In genomic region chr6:45930419-45931059, GRCh38 we compare ENCODE assay signal across 8 cellular contexts.
DNase-seq lines count a peak whose midpoint lies in the region; ATAC-seq and TF ChIP-seq lines count a peak whose summit lies in the region.

No MANE protein-coding gene starts in this region.

- H3K4me3 ChIP-seq in AG04449 (ENCODE audit: low read depth, low read length) = no peak overlapping the region

- no peak for ATAC-seq in GM18858 (IDR thresholded peaks at IDR 0.05; ENCODE audit: unreplicated experiment)

- DNase-seq in AG04449 (ENCODE audit: low read depth, low spot score) (no peak), GM19240 (ENCODE audit: insufficient read length, low spot score) (peak; percentile 23), NCI-H460 (ENCODE audit: extremely low read depth, low read depth) (peak; percentile 45), ecto neural progenitor cell (ENCODE audit: low spot score) (peak; percentile 78), medulla oblongata (ENCODE audit: extremely low spot score) (peak; percentile 71)
- peak; percentile 38 to 49 for DNase-seq in activated CD4-positive, alpha-beta T cell treated with anti-CD3 and anti-CD28 coated beads, Interleukin-2, amount 50 U/mL, for 4 hours
- DNase-seq in stimulated activated CD8-positive, alpha-beta memory T cell treated with anti-CD3 and anti-CD28 coated beads, Interleukin-12 subunit alpha, Interleukin-12 subunit beta, amount 100 ng/mL, for 24 hours (ENCODE audit: extremely low read depth) = peak; percentile 10

- peak; percentile 94 for TF ChIP-seq CTCF in AG04449 (IDR thresholded peaks at IDR 0.05; ENCODE audit: insufficient read depth, low read length, missing control alignments)

- POLR2A ChIA-PET in AG04449 (lab: Yijun Ruan, JAX) = no interaction called here

- CTCF ChIA-PET in AG04449 (lab: Yijun Ruan, JAX) = interaction anchor here (0.6 to 8.0 kb wide), 38 partner anchors 9 to 1461 kb away, joined by 3 to 106 read pairs (median 3); no protein-coding TSS in a partner anchor
